1 cellular context compared by ENCODE assay signal in the genomic region with DNA sequence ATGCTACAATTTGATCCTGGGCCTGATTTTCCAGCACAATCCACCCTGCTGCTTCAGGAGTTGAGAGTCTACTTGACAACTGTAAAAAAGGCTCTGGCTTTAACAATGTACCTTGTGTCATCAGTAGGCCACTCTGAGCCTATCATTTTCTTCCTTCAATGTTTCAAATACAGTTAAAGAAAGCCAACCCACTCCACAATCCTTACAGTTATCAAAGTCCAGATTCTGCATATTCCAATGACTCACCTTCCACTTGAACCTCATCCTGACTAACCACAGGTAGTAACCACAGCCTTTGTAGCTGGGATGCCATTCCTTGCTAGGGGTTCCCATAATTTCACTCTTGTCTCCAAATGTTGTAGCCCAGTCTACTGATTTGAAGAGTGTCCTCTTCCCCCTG.
TF ChIP-seq lines count a peak whose summit lies in the region.

No MANE protein-coding gene starts in this region.

TF ChIP-seq in H1, 55 proteins besides CTCF, POLR2A, EP300 and RAD21 (continued from another document):
- TF ChIP-seq, protein P1, sequence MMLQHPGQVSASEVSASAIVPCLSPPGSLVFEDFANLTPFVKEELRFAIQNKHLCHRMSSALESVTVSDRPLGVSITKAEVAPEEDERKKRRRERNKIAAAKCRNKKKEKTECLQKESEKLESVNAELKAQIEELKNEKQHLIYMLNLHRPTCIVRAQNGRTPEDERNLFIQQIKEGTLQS (IDR thresholded peaks at IDR 0.05; ENCODE audit: insufficient read depth, low read depth, low read length) = no peak
- TF ChIP-seq BCL11A (IDR thresholded peaks at IDR 0.05; ENCODE audit: low read depth in 2 of 2, low read length in 2 of 2) = no peak
- no peak for TF ChIP-seq BACH1 (IDR thresholded peaks at IDR 0.05; ENCODE audit: low read length)
